In the genomic region with DNA sequence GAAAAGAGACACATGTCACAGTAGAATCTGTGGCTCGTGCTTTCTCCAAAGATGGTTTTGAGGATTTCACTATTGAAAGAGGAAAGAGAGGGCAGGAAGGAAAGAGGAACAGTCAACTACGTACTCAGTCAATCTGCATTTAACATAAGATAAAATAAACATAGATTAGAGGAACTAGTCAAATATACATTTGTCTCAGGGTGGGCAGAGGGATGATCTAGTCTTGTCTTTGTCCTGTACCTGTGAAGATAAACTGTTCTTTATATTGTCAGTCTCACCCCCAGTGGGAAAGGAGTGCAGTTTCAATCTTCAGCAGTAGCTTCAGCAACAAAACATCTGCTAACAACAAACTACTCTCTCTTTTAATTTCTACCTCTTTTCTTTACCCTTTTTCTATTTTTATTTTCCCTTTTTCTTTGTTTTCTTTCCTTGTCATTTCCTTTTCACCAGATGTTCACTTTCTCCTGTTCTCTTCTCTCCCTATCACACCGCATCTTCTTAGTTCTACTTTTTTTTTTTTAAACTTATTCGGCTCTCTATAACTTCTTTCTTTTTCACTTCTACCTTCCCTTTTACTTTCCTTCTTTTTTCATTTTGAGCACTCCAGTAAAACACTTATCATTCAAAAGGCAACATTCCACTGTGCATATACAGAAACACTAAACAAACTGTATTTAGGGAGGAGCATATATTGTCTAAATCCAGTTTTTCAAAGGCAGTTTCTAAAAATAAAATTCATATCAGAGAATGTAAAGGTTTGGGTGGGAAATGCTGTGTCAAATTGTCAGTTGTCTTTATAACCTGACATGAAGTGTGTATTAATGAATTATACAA, we compare ENCODE assay signal across 16 cellular contexts. TPM values are rescaled to one million over a fixed set of nuclear protein-coding genes. Genes with fewer than 3 reads are reported as not detected.
DNase-seq lines count a peak whose midpoint lies in the region; ATAC-seq and TF ChIP-seq lines count a peak whose summit lies in the region.
"Had no signal": no experiment of that assay in that cellular context is flagged by ENCODE, and none has a peak within 500 bp of the region (broad histone marks: within the 10 kb centered on the region; RNA-seq: fewer than 3 reads in every experiment).

No MANE protein-coding gene starts in this region.

- H2BK120ac ChIP-seq in neuronal stem cell (ENCODE audit: low read depth, low read length) = no peak overlapping the region

- 91% methylated on average over 4 of the region's 4 CpGs for WGBS in mammary epithelial cell (ENCODE audit: low coverage, missing lambda C conversion rate)
- 100% methylated on average over 1 of the region's 4 CpGs for WGBS in neuronal stem cell (ENCODE audit: extremely low coverage in 2 of 2, insufficient read length in 2 of 2, insufficient replicate concordance in 1 of 2), 2 donors

- H3K9me3 ChIP-seq in mammary epithelial cell (replicated peaks; ENCODE audit: insufficient read depth, low read length) (no peaks in the 10 kb centered on the region), OCI-LY3 (ENCODE audit: insufficient read depth, low read length) (no peaks in the 10 kb centered on the region), neuronal stem cell (replicated peaks in 1 of 2; ENCODE audit: control insufficient read depth in 2 of 2, insufficient read depth in 1 of 2, low read depth in 1 of 2, low read length in 2 of 2) (no peaks in the 10 kb centered on the region)
- H3K9me3 ChIP-seq: Caco-2, neutrophil, SK-N-SH had no signal

- dilution Hi-C loops in mammary epithelial cell (cut with HindIII; ENCODE audit: low sequenced_read_pairs) = no loop called here

- in situ Hi-C loops in mammary epithelial cell (cut with MboI; ENCODE audit: low sequenced_read_pairs in 2 of 2) = no loop called here

- H3K4me2 ChIP-seq in mammary epithelial cell (ENCODE audit: insufficient read depth, low read depth, low read length) = no peak overlapping the region
- H3K4me2 ChIP-seq in OCI-LY3 (ENCODE audit: low read length) = peak overlapping the region; percentile 56
- no peak overlapping the region for H3K4me2 ChIP-seq in neuronal stem cell (ENCODE audit: insufficient read depth, low read length, poor library complexity, severe bottlenecking)
- H3K4me2 ChIP-seq: SK-N-SH had no signal

- H3K27me3 Mint-ChIP-seq in MCF 10A (ENCODE audit: insufficient read depth, unreplicated experiment) = no peaks in the 10 kb centered on the region
- peaks cover 9% of the 10 kb centered on the region for H3K27me3 Mint-ChIP-seq in stimulated activated memory B cell treated with anti-CD40 and anti-IgM and Interleukin-4, amounts not matched to agents 10 μg/mL and 1 μg/mL and 100 μg/mL, for 72 hours

- no peak overlapping the region for H2AK5ac ChIP-seq in neuronal stem cell (ENCODE audit: low read depth, low read length)

- intact Hi-C loops in mammary epithelial cell (cut with micrococcal nuclease) (no loop called here), MCF 10A (cut with micrococcal nuclease) (no loop called here)

- H3K79me2 ChIP-seq in mammary epithelial cell (ENCODE audit: insufficient read depth, low read length) (no peaks in the 10 kb centered on the region), OCI-LY3 (ENCODE audit: low read length) (no peaks in the 10 kb centered on the region)

- no peak overlapping the region for H3K18ac ChIP-seq in neuronal stem cell (ENCODE audit: low read length)

- H3K9me3 Mint-ChIP-seq in MCF 10A (ENCODE audit: unreplicated experiment) = no peaks in the 10 kb centered on the region
- no peaks in the 10 kb centered on the region for H3K9me3 Mint-ChIP-seq in stimulated activated memory B cell treated with anti-CD40 and anti-IgM and Interleukin-4, amounts not matched to agents 10 μg/mL and 1 μg/mL and 100 μg/mL, for 72 hours

- H3K4ac ChIP-seq in neuronal stem cell (ENCODE audit: low read length) = no peak overlapping the region

- no peaks in the 10 kb centered on the region for H4K20me1 ChIP-seq in mammary epithelial cell (ENCODE audit: insufficient read depth, low read length)
- H4K20me1 ChIP-seq in OCI-LY3 (ENCODE audit: insufficient read depth, low read length) = no peaks in the 10 kb centered on the region

- H2BK12ac ChIP-seq in neuronal stem cell (ENCODE audit: low read length) = no peak overlapping the region

- no peaks in the 10 kb centered on the region for H3K4me1 ChIP-seq in mammary epithelial cell (ENCODE audit: insufficient read depth, low read length)
- H3K4me1 ChIP-seq in OCI-LY3 (ENCODE audit: low read length) = peaks cover 18% of the 10 kb centered on the region
- no peaks in the 10 kb centered on the region for H3K4me1 ChIP-seq in neuronal stem cell (ENCODE audit: control insufficient read depth in 2 of 2, insufficient read depth in 1 of 2, low read depth in 1 of 2, low read length in 2 of 2)
- H3K4me1 ChIP-seq: Caco-2 had no signal

- H3K36me3 ChIP-seq in mammary epithelial cell (ENCODE audit: insufficient read depth, low read length) = no peaks in the 10 kb centered on the region
- no peaks in the 10 kb centered on the region for H3K36me3 ChIP-seq in OCI-LY3 (replicated peaks; ENCODE audit: low read depth, low read length)
- H3K36me3 ChIP-seq in neuronal stem cell (replicated peaks in 1 of 2; ENCODE audit: control insufficient read depth in 2 of 2, insufficient read depth in 2 of 2, low read length in 2 of 2) = no peaks in the 10 kb centered on the region
- H3K36me3 ChIP-seq: neutrophil had no signal

- H3K27me3 ChIP-seq in mammary epithelial cell (ENCODE audit: insufficient read depth, low read length) = no peaks in the 10 kb centered on the region
- no peaks in the 10 kb centered on the region for H3K27me3 ChIP-seq in OCI-LY3 (ENCODE audit: low read depth, low read length)
- no peaks in the 10 kb centered on the region for H3K27me3 ChIP-seq in neuronal stem cell (ENCODE audit: control insufficient read depth in 3 of 3, insufficient read depth in 3 of 3, low read depth in 1 of 3, low read length in 3 of 3)
- H3K27me3 ChIP-seq: neutrophil had no signal

- no peak overlapping the region for H4K91ac ChIP-seq in neuronal stem cell (ENCODE audit: low read depth, low read length, poor library complexity)

- no peak overlapping the region for H2BK15ac ChIP-seq in neuronal stem cell (ENCODE audit: low read length)

- no peak overlapping the region for H3K4me3 Mint-ChIP-seq in MCF 10A (ENCODE audit: unreplicated experiment)
- H3K4me3 Mint-ChIP-seq in stimulated activated memory B cell treated with anti-CD40 and anti-IgM and Interleukin-4, amounts not matched to agents 10 μg/mL and 1 μg/mL and 100 μg/mL, for 72 hours = no peak overlapping the region
- H3K4me3 Mint-ChIP-seq: activated naive CD8-positive, alpha-beta T cell had no signal

- no peaks in the 10 kb centered on the region for H3K4me1 Mint-ChIP-seq in MCF 10A (ENCODE audit: insufficient read depth, unreplicated experiment)
- peaks cover 8% of the 10 kb centered on the region for H3K4me1 Mint-ChIP-seq in stimulated activated memory B cell treated with anti-CD40 and anti-IgM and Interleukin-4, amounts not matched to agents 10 μg/mL and 1 μg/mL and 100 μg/mL, for 72 hours

- H3K27ac ChIP-seq in mammary epithelial cell (ENCODE audit: insufficient read depth, low read depth, low read length) (no peak overlapping the region), OCI-LY3 (ENCODE audit: low read length) (no peak overlapping the region), neuronal stem cell (replicated peaks; ENCODE audit: low read length) (no peak overlapping the region)
- H3K27ac ChIP-seq: GM23248, neutrophil had no signal

- H3K23ac ChIP-seq in neuronal stem cell (ENCODE audit: low read depth, low read length, poor library complexity) = no peak overlapping the region

- H3K14ac ChIP-seq in neuronal stem cell (ENCODE audit: low read length) = no peak overlapping the region

- H4K8ac ChIP-seq in neuronal stem cell (ENCODE audit: low read depth, low read length) = no peak overlapping the region

- DNase-seq in mammary epithelial cell (no peak), MCF 10A (ENCODE audit: unreplicated experiment) (no peak), C1 segment of cervical spinal cord (lab: John Stamatoyannopoulos, UW) (no peak), neuronal stem cell (ENCODE audit: low spot score) (no peak)
- DNase-seq: Caco-2, caudate nucleus, NCI-H2171 treated with DMSO at 0.1 percent for 48 hours, SK-N-SH, substantia nigra had no signal

- ATAC-seq in HG02610 (IDR thresholded peaks at IDR 0.05; ENCODE audit: unreplicated experiment) (peak; percentile 49), HG02973 (IDR thresholded peaks at IDR 0.05; ENCODE audit: unreplicated experiment) (no peak)
- ATAC-seq in stimulated activated memory B cell treated with anti-CD40 and anti-IgM and Interleukin-4, amounts not matched to agents 10 μg/mL and 1 μg/mL and 100 μg/mL, for 72 hours = no peak

- POLR2A ChIA-PET in MCF 10A (lab: Yijun Ruan, JAX) = interaction anchor here (0.9 to 1.0 kb wide), 2 partner anchors 10 to 44 kb away, joined by 3 to 4 read pairs; no protein-coding TSS in a partner anchor

- H2AFZ ChIP-seq in mammary epithelial cell (ENCODE audit: low read depth, low read length) (no peak overlapping the region), OCI-LY3 (ENCODE audit: low read depth, low read length) (peak overlapping the region; percentile 17), neuronal stem cell (ENCODE audit: low read length) (no peak overlapping the region)
- H2AFZ ChIP-seq: GM23248 had no signal

- CTCF ChIA-PET in mammary epithelial cell (lab: Charles Lee; ENCODE audit: low non-redundant PET) (no interaction called here), MCF 10A (lab: Yijun Ruan, JAX) (interaction anchor here (0.7 kb wide), 1 partner anchor 177 kb away, joined by 4 read pairs; no protein-coding TSS in a partner anchor)

- H3K4me3 ChIP-seq in mammary epithelial cell (replicated peaks in 1 of 3; ENCODE audit: insufficient read depth in 1 of 3, low read depth in 2 of 3, low read length in 3 of 3) = no peak overlapping the region
- H3K4me3 ChIP-seq in OCI-LY3 (ENCODE audit: low read length) = peak overlapping the region; percentile 28
- H3K4me3 ChIP-seq in neuronal stem cell (ENCODE audit: low read length in 2 of 2) = no peak overlapping the region
- H3K4me3 ChIP-seq: GM23248 had no signal

- H3K79me1 ChIP-seq in neuronal stem cell (ENCODE audit: low read depth, low read length) = no peaks in the 10 kb centered on the region

- BruUV-seq in mammary epithelial cell (replicated peaks; lab: Mats Ljungman, UMichigan) (TSS peak; percentile 99), MCF 10A (replicated peaks; lab: Mats Ljungman, UMichigan) (no TSS peak)

- H3K9ac ChIP-seq in mammary epithelial cell (ENCODE audit: insufficient read depth, low read length) (no peak overlapping the region), OCI-LY3 (ENCODE audit: low read length) (no peak overlapping the region), neuronal stem cell (ENCODE audit: low read depth, low read length, poor library complexity) (no peak overlapping the region)
- H3K9ac ChIP-seq: GM23248, SK-N-SH had no signal

- no peaks in the 10 kb centered on the region for H3K36me3 Mint-ChIP-seq in MCF 10A (ENCODE audit: insufficient read depth, unreplicated experiment)
- no peaks in the 10 kb centered on the region for H3K36me3 Mint-ChIP-seq in stimulated activated memory B cell treated with anti-CD40 and anti-IgM and Interleukin-4, amounts not matched to agents 10 μg/mL and 1 μg/mL and 100 μg/mL, for 72 hours
- H3K36me3 Mint-ChIP-seq: activated naive CD8-positive, alpha-beta T cell had no signal

- H2BK5ac ChIP-seq in neuronal stem cell (ENCODE audit: low read length) = no peak overlapping the region

- TF ChIP-seq CTCF in mammary epithelial cell (conservative IDR thresholded peaks at IDR 0.05 in 1 of 2, IDR thresholded peaks at IDR 0.05 in 1 of 2; ENCODE audit: extremely low read depth in 1 of 2, insufficient read depth in 1 of 2, low read depth in 1 of 2, low read length in 2 of 2) = no peak
- TF ChIP-seq CTCF in MCF 10A (IDR thresholded peaks at IDR 0.05; ENCODE audit: unreplicated experiment) = no peak
- no peak for TF ChIP-seq CTCF in OCI-LY3 (IDR thresholded peaks at IDR 0.05; ENCODE audit: low read depth, low read length)

- no peak overlapping the region for H3K27ac Mint-ChIP-seq in MCF 10A (ENCODE audit: low read depth, unreplicated experiment)
- H3K27ac Mint-ChIP-seq in stimulated activated memory B cell treated with anti-CD40 and anti-IgM and Interleukin-4, amounts not matched to agents 10 μg/mL and 1 μg/mL and 100 μg/mL, for 72 hours = peak overlapping the region; percentile 7
- H3K27ac Mint-ChIP-seq: activated naive CD8-positive, alpha-beta T cell had no signal

RNA-seq across cellular contexts. Expression of a gene that starts 51.4 kb away (rescaled TPM):
- total RNA-seq in mammary epithelial cell = 1 to 10 TPM in 1 of 2 donors, under 1 TPM in 1; 0.24 to 9.2 TPM
- polyA plus RNA-seq in mammary epithelial cell = 0.32 TPM
- polyA minus RNA-seq in mammary epithelial cell = not detected
- 0.34 TPM in 1 of 2 replicates, not detected in the other for total RNA-seq in MCF 10A (2022)
- 5.6 TPM for polyA plus RNA-seq in neuronal stem cell (2013, experiment 1 of 2)
- 5.0 TPM for polyA plus RNA-seq in neuronal stem cell (2013, experiment 2 of 2)
- total RNA-seq: Caco-2, GM23248 had no signal
- polyA plus RNA-seq: GM23248 had no signal
